9 cellular contexts compared by ENCODE assay signal in the genomic region with DNA sequence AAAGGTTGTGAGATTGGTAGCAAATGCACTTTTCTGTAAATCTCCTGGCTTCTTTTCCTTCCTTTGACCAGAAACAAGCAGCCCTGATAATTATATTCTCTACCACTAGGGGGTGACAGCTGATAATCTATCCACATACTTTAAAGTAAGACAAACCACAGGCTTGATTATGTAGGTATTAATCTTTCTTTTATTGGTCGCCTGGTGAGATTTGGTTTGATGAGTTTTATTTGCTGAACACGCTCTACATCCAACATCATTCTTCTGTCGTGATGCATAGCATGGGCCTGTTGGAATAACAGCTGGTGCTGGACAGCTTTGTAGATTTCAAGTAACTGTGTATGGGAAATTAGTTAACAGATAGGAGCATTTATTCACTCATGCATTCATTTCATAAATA.
A peak's percentile ranks its signal among the peaks of the same experiment; 100 is the strongest.
DNase-seq lines count a peak whose midpoint lies in the region; ATAC-seq, FAIRE-seq and TF ChIP-seq lines count a peak whose summit lies in the region.
"Had no signal": no experiment of that assay in that cellular context is flagged by ENCODE, and none has a peak within 500 bp of the region (broad histone marks: within the 10 kb centered on the region; RNA-seq: fewer than 3 reads in every experiment).

No MANE protein-coding gene starts in this region.

- no peak overlapping the region for H2AFZ ChIP-seq in MM.1S (ENCODE audit: low read length)
- no peak overlapping the region for H2AFZ ChIP-seq in osteoblast (ENCODE audit: low read length)

- no peaks in the 10 kb centered on the region for H3K9me3 ChIP-seq in MM.1S (replicated peaks; ENCODE audit: insufficient read depth, low read length)
- no peaks in the 10 kb centered on the region for H3K9me3 ChIP-seq in T-helper 17 cell (ENCODE audit: control insufficient read depth, low read length, poor library complexity, severe bottlenecking)
- H3K9me3 ChIP-seq in osteoblast (ENCODE audit: low read depth, low read length) = no peaks in the 10 kb centered on the region

- TF ChIP-seq CTCF in MM.1S (IDR thresholded peaks at IDR 0.05; ENCODE audit: low read length) = peak; percentile 81
- peak; percentile 83 for TF ChIP-seq CTCF in osteoblast (IDR thresholded peaks at IDR 0.05; ENCODE audit: extremely low read depth, low read depth, low read length)

- H3K36me3 Mint-ChIP-seq in T-helper 17 cell (ENCODE audit: low read depth) = no peaks in the 10 kb centered on the region
- no peaks in the 10 kb centered on the region for H3K36me3 Mint-ChIP-seq in activated T-helper 17 cell treated with anti-CD3 and anti-CD28 coated beads, Interleukin-2, amount 50 U/mL, for 72 hours (ENCODE audit: low read depth)

- H3K27ac Mint-ChIP-seq in T-helper 17 cell = no peak overlapping the region
- H3K27ac Mint-ChIP-seq in activated T-helper 17 cell treated with anti-CD3 and anti-CD28 coated beads, Interleukin-2, amount 50 U/mL, for 72 hours = no peak overlapping the region

- H3K27me3 ChIP-seq in MM.1S (replicated peaks; ENCODE audit: insufficient read depth, low read length) (no peaks in the 10 kb centered on the region), osteoblast (ENCODE audit: insufficient read depth, low read length) (no peaks in the 10 kb centered on the region)

- H3K4me1 ChIP-seq in MM.1S (ENCODE audit: low read length) = no peaks in the 10 kb centered on the region
- peaks cover 14% of the 10 kb centered on the region for H3K4me1 ChIP-seq in osteoblast (ENCODE audit: insufficient read depth, low read length)

- H3K9me3 Mint-ChIP-seq in activated T-helper 17 cell treated with anti-CD3 and anti-CD28 coated beads, Interleukin-2, amount 50 U/mL, for 72 hours = no peaks in the 10 kb centered on the region

- H4K20me1 ChIP-seq in MM.1S (ENCODE audit: insufficient read depth, low read length) (no peaks in the 10 kb centered on the region), osteoblast (ENCODE audit: insufficient read depth, low read length) (no peaks in the 10 kb centered on the region)

- H3K4me3 ChIP-seq in MM.1S (ENCODE audit: low read length) (no peak overlapping the region), osteoblast (ENCODE audit: insufficient read depth, low read length) (no peak overlapping the region)
- H3K4me3 ChIP-seq: skin epidermis had no signal

- DNase-seq in COR-L47 (lab: John Stamatoyannopoulos, UW) (peak; percentile 45), GM19239 (ENCODE audit: insufficient read length, low spot score) (no peak), MM.1S (peak; percentile 70), T-helper 17 cell (no peak), fibroblast of the conjunctiva (ENCODE audit: low read depth) (peak; percentile 56), osteoblast (ENCODE audit: insufficient read length, low spot score, missing footprints) (peak; percentile 72)

- H3K9me2 ChIP-seq in MM.1S (replicated peaks; ENCODE audit: insufficient read depth, low read length) = no peaks in the 10 kb centered on the region

- peak; percentile 73 for ATAC-seq in T-helper 17 cell
- ATAC-seq in HG02588 (IDR thresholded peaks at IDR 0.05; ENCODE audit: unreplicated experiment) = no peak
- no peak for ATAC-seq in activated T-helper 17 cell treated with anti-CD3 and anti-CD28 coated beads, Interleukin-2, amount 50 U/mL, for 72 hours (replicated peaks)

- peaks cover 10% of the 10 kb centered on the region for H3K27me3 Mint-ChIP-seq in T-helper 17 cell
- peaks cover 8% of the 10 kb centered on the region for H3K27me3 Mint-ChIP-seq in activated T-helper 17 cell treated with anti-CD3 and anti-CD28 coated beads, Interleukin-2, amount 50 U/mL, for 72 hours

- H3K4me1 Mint-ChIP-seq in T-helper 17 cell = peaks cover 2% of the 10 kb centered on the region
- H3K4me1 Mint-ChIP-seq in activated T-helper 17 cell treated with anti-CD3 and anti-CD28 coated beads, Interleukin-2, amount 50 U/mL, for 72 hours = peaks cover 10% of the 10 kb centered on the region

- H3K4me2 ChIP-seq in MM.1S (ENCODE audit: low read depth, low read length) (no peak overlapping the region), osteoblast (ENCODE audit: insufficient read depth, low read length) (no peak overlapping the region)

- H3F3A ChIP-seq in MM.1S (ENCODE audit: insufficient read depth, low read length) = no peaks in the 10 kb centered on the region

- H3K36me3 ChIP-seq in MM.1S (replicated peaks; ENCODE audit: insufficient read depth, low read length) = no peaks in the 10 kb centered on the region
- no peaks in the 10 kb centered on the region for H3K36me3 ChIP-seq in osteoblast (ENCODE audit: insufficient read depth, low read length)

- peak; percentile 80 for FAIRE-seq in GM19239 (lab: Jason Lieb, UNC)

- H3K79me2 ChIP-seq in MM.1S (ENCODE audit: low read length) (no peaks in the 10 kb centered on the region), osteoblast (ENCODE audit: insufficient read depth, low read length) (no peaks in the 10 kb centered on the region)

- H3K4me3 Mint-ChIP-seq in T-helper 17 cell = no peak overlapping the region
- no peak overlapping the region for H3K4me3 Mint-ChIP-seq in activated T-helper 17 cell treated with anti-CD3 and anti-CD28 coated beads, Interleukin-2, amount 50 U/mL, for 72 hours

- H3K27ac ChIP-seq in MM.1S (ENCODE audit: low read length) (no peak overlapping the region), osteoblast (ENCODE audit: low read depth, low read length) (no peak overlapping the region)
- H3K27ac ChIP-seq: skin epidermis had no signal

- no peak overlapping the region for H3K9ac ChIP-seq in MM.1S (ENCODE audit: low read length)

Comparison
In these comparisons a context has a peak if more than half of its experiments do, and no peak if none do; other contexts are left out.
1. DNase-seq: peak in COR-L47 (single experiment), MM.1S (single experiment), fibroblast of the conjunctiva (single experiment) and osteoblast (single experiment); none in GM19239 (single experiment) and T-helper 17 cell (0 of 3).